ENCODE assay signal across 17 cellular contexts in the genomic region with DNA sequence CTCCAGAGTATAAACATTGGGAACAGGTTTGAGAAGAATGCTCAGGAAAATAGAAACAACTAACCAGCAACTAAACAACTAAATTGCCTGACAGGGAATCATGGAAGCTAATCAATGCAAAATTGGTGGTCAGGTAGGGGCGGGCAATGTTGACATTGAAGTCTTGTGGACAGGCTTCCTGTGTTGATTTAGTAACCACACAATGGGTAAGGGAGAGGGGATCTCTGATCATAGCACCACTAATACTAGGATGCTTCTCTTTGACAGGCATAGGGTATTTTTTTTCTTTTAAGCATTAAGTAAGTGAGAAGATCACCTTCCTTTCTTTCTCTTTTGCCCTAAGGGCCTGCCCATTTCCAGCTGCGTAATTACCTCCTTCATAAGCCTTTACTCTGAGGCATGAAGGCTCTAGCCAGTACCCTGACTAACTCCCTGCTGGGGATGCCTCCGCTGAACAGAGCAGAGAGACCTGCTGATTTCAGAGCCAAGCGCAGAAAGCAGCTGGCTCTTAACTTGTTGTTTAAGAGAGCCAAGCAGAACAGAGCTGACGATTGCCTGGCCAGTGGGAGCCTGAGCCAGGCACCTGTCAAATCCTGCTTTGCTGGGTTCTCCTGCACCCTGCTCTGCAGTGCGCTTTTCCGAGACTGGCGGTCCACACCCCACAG.
DNase-seq lines count a peak whose midpoint lies in the region; ATAC-seq and TF ChIP-seq lines count a peak whose summit lies in the region.
"Had no signal": no experiment of that assay in that cellular context is flagged by ENCODE, and none has a peak within 500 bp of the region (broad histone marks: within the 10 kb centered on the region; RNA-seq: fewer than 3 reads in every experiment).

No MANE protein-coding gene starts in this region.

- H3K36me3 ChIP-seq in right atrium auricular region (no peaks in the 10 kb centered on the region), MG63 (no peaks in the 10 kb centered on the region), mammary epithelial cell (ENCODE audit: insufficient read depth, low read length) (no peaks in the 10 kb centered on the region)

- no peaks in the 10 kb centered on the region for H3K27me3 ChIP-seq in right atrium auricular region
- no peaks in the 10 kb centered on the region for H3K27me3 ChIP-seq in MG63
- no peaks in the 10 kb centered on the region for H3K27me3 ChIP-seq in mammary epithelial cell (ENCODE audit: insufficient read depth, low read length)

- H3K4me2 ChIP-seq in mammary epithelial cell (ENCODE audit: insufficient read depth, low read depth, low read length) = no peak overlapping the region
- H3K4me2 ChIP-seq: A549 had no signal

- WGBS in mammary epithelial cell (ENCODE audit: low coverage, missing lambda C conversion rate) = 84% methylated on average over 7 of the region's 8 CpGs

- no peaks in the 10 kb centered on the region for H3K79me2 ChIP-seq in mammary epithelial cell (ENCODE audit: insufficient read depth, low read length)

- ATAC-seq in left cardiac atrium = peak; percentile 15 to 86
- ATAC-seq: A549; activated naive CD8-positive, alpha-beta T cell treated with anti-CD3 and anti-CD28 coated beads, Interleukin-2, amount 50 U/mL, for 24 hours; SK-N-SH treated with all-trans-retinoic acid at 6 μM for 48 hours had no signal

- H3K4me1 ChIP-seq in right atrium auricular region = no peaks in the 10 kb centered on the region
- peaks cover 8% of the 10 kb centered on the region for H3K4me1 ChIP-seq in mammary epithelial cell (ENCODE audit: insufficient read depth, low read length)
- H3K4me1 ChIP-seq: A549 had no signal

- no peak overlapping the region for H3K9ac ChIP-seq in mammary epithelial cell (ENCODE audit: insufficient read depth, low read length)

- intact Hi-C loops in left cardiac atrium (cut with DNase I) = no loop called here
- intact Hi-C loops in mammary epithelial cell (cut with micrococcal nuclease) = no loop called here

- H2AFZ ChIP-seq in mammary epithelial cell (ENCODE audit: low read depth, low read length) = no peak overlapping the region

- BruUV-seq in mammary epithelial cell (replicated peaks; lab: Mats Ljungman, UMichigan) = no TSS peak

- H3K4me3 ChIP-seq in right atrium auricular region = no peak overlapping the region
- H3K4me3 ChIP-seq in MG63 = no peak overlapping the region
- no peak overlapping the region for H3K4me3 ChIP-seq in mammary epithelial cell (replicated peaks in 1 of 3; ENCODE audit: insufficient read depth in 1 of 3, low read depth in 2 of 3, low read length in 3 of 3)
- H3K4me3 ChIP-seq: A549, skin epidermis had no signal

- DNase-seq in left cardiac atrium (no peak), right atrium auricular region (ENCODE audit: low spot score) (no peak), RPMI7951 (ENCODE audit: low read depth) (peak; percentile 16), iPS-NIHi11 (ENCODE audit: low spot score) (peak; percentile 29), AG08395 (ENCODE audit: low spot score) (no peak), MG63 (no peak), mammary epithelial cell (no peak), kidney tubule cell (ENCODE audit: low spot score) (no peak)
- DNase-seq: activated CD4-positive, alpha-beta memory T cell treated with anti-CD3 and anti-CD28 coated beads, Interleukin-2, amount 10 ng/mL, durations not matched to agents 7 days and 5 days; activated naive CD8-positive, alpha-beta T cell treated with anti-CD3 and anti-CD28 coated beads, Interleukin-2, amount 50 U/mL, for 24 hours; activated T-cell treated with anti-CD3 and anti-CD28 coated beads, Interleukin-2, amount 50 U/mL, for 48 hours; CD4-positive, CD25-positive, alpha-beta regulatory T cell; EL; stimulated activated naive CD4-positive, alpha-beta T cell had no signal

- in situ Hi-C loops in mammary epithelial cell (cut with MboI; ENCODE audit: low sequenced_read_pairs in 2 of 2) = no loop called here

- H3K27ac ChIP-seq in right atrium auricular region (no peak overlapping the region), mammary epithelial cell (ENCODE audit: insufficient read depth, low read depth, low read length) (no peak overlapping the region)
- H3K27ac ChIP-seq: A549, skin epidermis had no signal

- H3K9me3 ChIP-seq in right atrium auricular region = no peaks in the 10 kb centered on the region
- H3K9me3 ChIP-seq in MG63 = no peaks in the 10 kb centered on the region
- H3K9me3 ChIP-seq in mammary epithelial cell (replicated peaks; ENCODE audit: insufficient read depth, low read length) = no peaks in the 10 kb centered on the region

- no peaks in the 10 kb centered on the region for H4K20me1 ChIP-seq in mammary epithelial cell (ENCODE audit: insufficient read depth, low read length)

- TF ChIP-seq CTCF in right atrium auricular region (IDR thresholded peaks at IDR 0.05) = no peak
- TF ChIP-seq CTCF in mammary epithelial cell (conservative IDR thresholded peaks at IDR 0.05 in 1 of 2, IDR thresholded peaks at IDR 0.05 in 1 of 2; ENCODE audit: extremely low read depth in 1 of 2, insufficient read depth in 1 of 2, low read depth in 1 of 2, low read length in 2 of 2) = no peak

- dilution Hi-C loops in mammary epithelial cell (cut with HindIII; ENCODE audit: low sequenced_read_pairs) = no loop called here

- CTCF ChIA-PET in mammary epithelial cell (lab: Charles Lee; ENCODE audit: low non-redundant PET) = no interaction called here

Comparison
In these comparisons a context has a peak if more than half of its experiments do, and no peak if none do; other contexts are left out.
1. DNase-seq: peak in RPMI7951 (single experiment) and iPS-NIHi11 (single experiment); none in left cardiac atrium (single experiment), right atrium auricular region (single experiment), AG08395 (single experiment), MG63 (single experiment), mammary epithelial cell (single experiment) and kidney tubule cell (single experiment).